Comparison of ENCODE assay signal across 8 cellular contexts in genomic region chr2:27322301-27322765, GRCh38. TPM values are rescaled to one million over a fixed set of nuclear protein-coding genes. Genes with fewer than 3 reads are reported as not detected.
DNase-seq lines count a peak whose midpoint lies in the region; TF ChIP-seq lines count a peak whose summit lies in the region.

No MANE protein-coding gene starts in this region.

- H3K4me1 ChIP-seq in mucosa of rectum (ENCODE audit: control insufficient read depth in 2 of 2, insufficient read depth in 2 of 2, low read length in 2 of 2): peaks cover 15 to 23% of the 10 kb centered on the region in 2 donors

- H3K27ac ChIP-seq in dorsolateral prefrontal cortex (peak overlapping the region in 58 of 59 donors; percentile 30 to 99 (median 93)), mucosa of rectum (ENCODE audit: low read depth in 2 of 2, low read length in 2 of 2) (peak overlapping the region; percentile 84 to 89)

- H3K9ac ChIP-seq in mucosa of rectum (ENCODE audit: low read depth in 1 of 2, low read length in 2 of 2): peak overlapping the region; percentile 97

- H3K27me3 ChIP-seq in dorsolateral prefrontal cortex (no peaks in the 10 kb centered on the region), mucosa of rectum (ENCODE audit: control insufficient read depth in 2 of 2, insufficient read depth in 2 of 2, low read length in 2 of 2) (no peaks in the 10 kb centered on the region)

- H3K36me3 ChIP-seq in mucosa of rectum (ENCODE audit: control insufficient read depth in 2 of 2, insufficient read depth in 2 of 2, low read length in 2 of 2): peaks cover 7 to 13% of the 10 kb centered on the region in 2 donors

- H3K4me3 ChIP-seq in dorsolateral prefrontal cortex: peak overlapping the region; percentile 68 to 99 (median 87)
- H3K4me3 ChIP-seq in mucosa of rectum (ENCODE audit: low read length in 2 of 2): peak overlapping the region; percentile 67 to 99

- DNase-seq in stimulated activated CD4-positive, alpha-beta T cell treated with anti-CD3 and anti-CD28 coated beads, Interleukin-15, amount 100 ng/mL, for 24 hours: peak; percentile 25
- DNase-seq in stimulated activated CD4-positive, alpha-beta T cell treated with anti-CD3 and anti-CD28 coated beads, Interleukin-1b, Interleukin-23, amount 100 ng/mL, for 48 hours: no peak
- DNase-seq in RKO (ENCODE audit: low spot score) (peak; percentile 49), dorsolateral prefrontal cortex (peak in 1 of 10 donors; percentile 22), hippocampal formation (lab: John Stamatoyannopoulos, UW) (no peak), DMS 273 treated with DMSO at 0.1 percent for 48 hours (lab: John Stamatoyannopoulos, UW) (no peak), NCI-H2171 treated with DMSO at 0.1 percent for 48 hours (lab: John Stamatoyannopoulos, UW) (no peak)

- intact Hi-C loops in dorsolateral prefrontal cortex (cut with DNase I): loop anchor here (2.0 to 10.0 kb wide), 4 partner anchors 34 to 358 kb away; partner anchors contain the start of gene GTF3C2 (in 2 of the 2)

- H3K9me3 ChIP-seq in mucosa of rectum (ENCODE audit: control insufficient read depth in 2 of 2, low read length in 2 of 2): no peaks in the 10 kb centered on the region

- no peak for TF ChIP-seq CTCF in dorsolateral prefrontal cortex (IDR thresholded peaks at IDR 0.05 in 54 of 56, conservative IDR thresholded peaks at IDR 0.05 in 2 of 56; ENCODE audit: low read depth in 1 of 56, partially characterized antibody in 56 of 56)

RNA-seq across cellular contexts. Expression of gene MPV17, which starts 0.6 kb away (rescaled TPM):
- total RNA-seq in dorsolateral prefrontal cortex: 100 to 1,000 TPM in 76 of 120 experiments, 10 to 100 TPM in 44; 78.1 to 133 (median 103) TPM

RNA-seq across cellular contexts. Expression of gene UCN, which starts 14.1 kb away (rescaled TPM):
- total RNA-seq in dorsolateral prefrontal cortex: 10 to 100 TPM in 45 of 120 experiments, 1 to 10 TPM in 75; 4.9 to 16.4 (median 9.2) TPM

RNA-seq across cellular contexts. Expression of gene GTF3C2, which starts 34.2 kb away (rescaled TPM):
- 10 to 100 TPM; 37.3 to 76.0 (median 50.6) TPM for total RNA-seq in dorsolateral prefrontal cortex

RNA-seq across cellular contexts. Expression of gene TRIM54, which starts 40.1 kb away (rescaled TPM):
- total RNA-seq in dorsolateral prefrontal cortex: 10 to 100 TPM in 37 of 120 experiments, 1 to 10 TPM in 83; 2.6 to 27.6 (median 9.0) TPM

RNA-seq across cellular contexts. Expression of gene DNAJC5G, which starts 47.1 kb away (rescaled TPM):
- 10 to 100 TPM in 26 of 120 experiments, 1 to 10 TPM in 94; 2.2 to 19.1 (median 7.4) TPM for total RNA-seq in dorsolateral prefrontal cortex

Comparison
In these comparisons a context has a peak if more than half of its experiments do, and no peak if none do; other contexts are left out.
1. DNase-seq: peak in stimulated activated CD4-positive, alpha-beta T cell treated with anti-CD3 and anti-CD28 coated beads, Interleukin-15, amount 100 ng/mL, for 24 hours (single experiment) and RKO (single experiment); none in stimulated activated CD4-positive, alpha-beta T cell treated with anti-CD3 and anti-CD28 coated beads, Interleukin-1b, Interleukin-23, amount 100 ng/mL, for 48 hours (single experiment), hippocampal formation (0 of 2), DMS 273 treated with DMSO at 0.1 percent for 48 hours (single experiment) and NCI-H2171 treated with DMSO at 0.1 percent for 48 hours (single experiment).